Comparison of ENCODE assay signal across 29 cellular contexts in the genomic region with DNA sequence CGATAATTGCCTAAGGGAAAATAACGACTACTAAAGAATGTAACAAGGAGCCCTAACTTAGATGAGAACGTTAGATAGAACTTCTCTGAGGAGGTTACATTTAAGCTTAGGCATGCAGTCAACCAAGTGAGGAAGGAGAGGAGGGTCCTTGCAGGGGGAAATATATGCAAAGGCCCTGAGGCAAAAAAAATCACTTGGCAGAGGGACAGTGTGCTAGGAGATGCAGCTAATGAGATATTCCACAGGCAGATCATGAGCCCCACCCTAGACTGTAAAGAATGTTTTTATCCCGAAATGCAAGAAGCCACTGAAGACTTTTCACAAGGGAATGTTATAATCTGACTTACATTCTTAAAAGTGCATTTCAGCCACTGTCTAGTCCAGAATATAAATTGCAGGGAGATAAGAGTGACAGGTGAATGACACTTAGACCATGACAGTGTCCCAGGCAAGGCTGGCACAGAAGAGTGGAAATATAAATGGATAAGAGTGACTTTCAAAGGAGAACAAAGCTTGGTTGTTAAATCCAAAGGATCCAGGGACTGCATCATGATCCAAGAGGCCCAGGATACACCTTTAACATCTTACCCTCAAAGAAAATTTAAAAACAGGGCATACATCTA.
"Had no signal": no experiment of that assay in that cellular context is flagged by ENCODE, and none has a peak within 500 bp of the region (broad histone marks: within the 10 kb centered on the region; RNA-seq: fewer than 3 reads in every experiment).

No MANE protein-coding gene starts in this region.

- H3K4me1 Mint-ChIP-seq: central memory CD8-positive, alpha-beta T cell; endodermal cell; naive thymus-derived CD4-positive, alpha-beta T cell; stimulated activated effector memory CD8-positive, alpha-beta T cell treated with anti-CD3 and anti-CD28 coated beads, Interleukin-12 subunit alpha, Interleukin-12 subunit beta, amount 100 ng/mL, for 72 hours; WTC11 had no signal

- H3K36me3 ChIP-seq: breast epithelium, heart left ventricle, left ventricle myocardium inferior, pancreas, prostate gland, sigmoid colon, upper lobe of left lung, vagina had no signal

- H3K27ac Mint-ChIP-seq: activated CD8-positive, alpha-beta T cell treated with anti-CD3 and anti-CD28 coated beads for 36 hours; activated naive CD4-positive, alpha-beta T cell treated with anti-CD3 and anti-CD28 coated beads, Interleukin-2, amount 50 U/mL, for 72 hours; dendritic cell treated with granulocyte-macrophage colony-stimulating factor and Interleukin-4, amounts not matched to agents 40 ng/mL and 50 ng/mL, for 4 days; endodermal cell; naive thymus-derived CD4-positive, alpha-beta T cell; stimulated activated effector memory CD8-positive, alpha-beta T cell treated with anti-CD3 and anti-CD28 coated beads, Interleukin-12 subunit alpha, Interleukin-12 subunit beta, amount 100 ng/mL, for 72 hours; stimulated activated naive CD8-positive, alpha-beta T cell treated with anti-CD3 and anti-CD28 coated beads, Interleukin-15, Interleukin-2, amounts not matched to agents 100 ng/mL and 50 ng/mL, for 24 hours; WTC11 had no signal

- H3K27ac ChIP-seq: breast epithelium, foreskin keratinocyte, heart left ventricle, left ventricle myocardium inferior, pancreas, prostate gland, sigmoid colon, upper lobe of left lung, vagina had no signal

- ATAC-seq: activated CD8-positive, alpha-beta T cell treated with anti-CD3 and anti-CD28 coated beads for 36 hours; activated naive CD4-positive, alpha-beta T cell treated with anti-CD3 and anti-CD28 coated beads, Interleukin-2, amount 50 U/mL, for 72 hours; esophagus mucosa; naive thymus-derived CD4-positive, alpha-beta T cell; pancreas; stimulated activated effector memory CD8-positive, alpha-beta T cell treated with anti-CD3 and anti-CD28 coated beads, Interleukin-12 subunit alpha, Interleukin-12 subunit beta, amount 100 ng/mL, for 72 hours; WTC11 had no signal

- H3K9me3 Mint-ChIP-seq: activated CD8-positive, alpha-beta T cell treated with anti-CD3 and anti-CD28 coated beads for 36 hours; central memory CD8-positive, alpha-beta T cell; stimulated activated effector memory CD8-positive, alpha-beta T cell treated with anti-CD3 and anti-CD28 coated beads, Interleukin-12 subunit alpha, Interleukin-12 subunit beta, amount 100 ng/mL, for 72 hours had no signal

- H3K9me3 ChIP-seq: breast epithelium, heart left ventricle, left ventricle myocardium inferior, pancreas, prostate gland, sigmoid colon, upper lobe of left lung, vagina had no signal

- DNase-seq: activated CD4-positive, alpha-beta T cell treated with anti-CD3 and anti-CD28 coated beads for 1 hour; activated CD4-positive, alpha-beta T cell treated with anti-CD3 and anti-CD28 coated beads, Interleukin-2, amount 50 U/mL, for 1 hour; activated CD8-positive, alpha-beta T cell treated with anti-CD3 and anti-CD28 coated beads for 36 hours; activated naive CD4-positive, alpha-beta T cell; activated T-cell treated with anti-CD3 and anti-CD28 coated beads, Interleukin-2, amount 50 U/mL, for 48 hours; endodermal cell; heart left ventricle; left ventricle myocardium inferior; mammary epithelial cell; midbrain; naive thymus-derived CD4-positive, alpha-beta T cell; pancreas; retina; sigmoid colon; stimulated activated CD4-positive, alpha-beta T cell treated with anti-CD3 and anti-CD28 coated beads, Interleukin-4, amount 100 ng/mL, for 24 hours; T-helper 2 cell; upper lobe of left lung had no signal

- FAIRE-seq: pancreas, small intestine had no signal

- H3K4me3 ChIP-seq: breast epithelium, heart left ventricle, left ventricle myocardium inferior, pancreas, prostate gland, sigmoid colon, upper lobe of left lung, vagina had no signal

- H3K4me1 ChIP-seq: breast epithelium, foreskin keratinocyte, pancreas, prostate gland, sigmoid colon, upper lobe of left lung, vagina had no signal

- H3K36me3 Mint-ChIP-seq: activated naive CD4-positive, alpha-beta T cell treated with anti-CD3 and anti-CD28 coated beads, Interleukin-2, amount 50 U/mL, for 72 hours; naive thymus-derived CD4-positive, alpha-beta T cell; stimulated activated effector memory CD8-positive, alpha-beta T cell treated with anti-CD3 and anti-CD28 coated beads, Interleukin-12 subunit alpha, Interleukin-12 subunit beta, amount 100 ng/mL, for 72 hours had no signal

- H3K27me3 ChIP-seq: breast epithelium, heart left ventricle, pancreas, sigmoid colon, upper lobe of left lung, vagina had no signal

- H3K27me3 Mint-ChIP-seq: activated CD8-positive, alpha-beta T cell treated with anti-CD3 and anti-CD28 coated beads for 36 hours; dendritic cell treated with granulocyte-macrophage colony-stimulating factor and Interleukin-4, amounts not matched to agents 40 ng/mL and 50 ng/mL, for 4 days had no signal

- H3K4me3 Mint-ChIP-seq: activated CD8-positive, alpha-beta T cell treated with anti-CD3 and anti-CD28 coated beads for 36 hours; central memory CD8-positive, alpha-beta T cell; dendritic cell treated with granulocyte-macrophage colony-stimulating factor and Interleukin-4, amounts not matched to agents 40 ng/mL and 50 ng/mL, for 4 days; endodermal cell; naive thymus-derived CD4-positive, alpha-beta T cell; stimulated activated effector memory CD8-positive, alpha-beta T cell treated with anti-CD3 and anti-CD28 coated beads, Interleukin-12 subunit alpha, Interleukin-12 subunit beta, amount 100 ng/mL, for 72 hours; stimulated activated naive CD8-positive, alpha-beta T cell treated with anti-CD3 and anti-CD28 coated beads, Interleukin-15, Interleukin-2, amounts not matched to agents 100 ng/mL and 50 ng/mL, for 24 hours; WTC11 had no signal
